9 cellular contexts compared by ENCODE assay signal in genomic region chr10:132941640-132942051, GRCh38. TPM values are rescaled to one million over a fixed set of nuclear protein-coding genes. Genes with fewer than 3 reads are reported as not detected.
A peak's percentile ranks its signal among the peaks of the same experiment; 100 is the strongest.
DNase-seq lines count a peak whose midpoint lies in the region; ATAC-seq and TF ChIP-seq lines count a peak whose summit lies in the region.
"Had no signal": no experiment of that assay in that cellular context is flagged by ENCODE, and none has a peak within 500 bp of the region (broad histone marks: within the 10 kb centered on the region; RNA-seq: fewer than 3 reads in every experiment).

No MANE protein-coding gene starts in this region.

- intact Hi-C loops in upper lobe of right lung (cut with DNase I) = no loop called here

- peak overlapping the region; percentile 29 for H3K56ac ChIP-seq in mesendoderm (ENCODE audit: low read length)

- H3K4me2 ChIP-seq in mesendoderm (ENCODE audit: low read length) = peak overlapping the region; percentile 9

- H2BK120ac ChIP-seq in mesendoderm (ENCODE audit: low read depth, low read length) = no peak overlapping the region

- no peak for TF ChIP-seq CTCF in upper lobe of right lung (IDR thresholded peaks at IDR 0.05)

- WGBS in mesendoderm (ENCODE audit: extremely low coverage, insufficient coverage, low lambda C conversion rate) = no CpG with 5 or more reads among the region's 11 CpGs

- H3K27ac ChIP-seq in mesendoderm (ENCODE audit: low read depth, low read length) (no peak overlapping the region), upper lobe of right lung (no peak overlapping the region)

- H3K27me3 ChIP-seq in endocrine pancreas (ENCODE audit: control insufficient read depth, insufficient read depth, low read length) = no peaks in the 10 kb centered on the region
- no peaks in the 10 kb centered on the region for H3K27me3 ChIP-seq in mesendoderm (ENCODE audit: insufficient read depth, low read length, poor library complexity)
- H3K27me3 ChIP-seq in upper lobe of right lung = peaks cover 56% of the 10 kb centered on the region

- no peak overlapping the region for H3K18ac ChIP-seq in mesendoderm (ENCODE audit: low read length)

- no peak overlapping the region for H3K23ac ChIP-seq in mesendoderm (ENCODE audit: low read length)

- peaks cover 71% of the 10 kb centered on the region for H3K27me3 Mint-ChIP-seq in stimulated activated naive CD8-positive, alpha-beta T cell treated with anti-CD3 and anti-CD28 coated beads, Interleukin-15, amount 100 ng/mL, for 72 hours

- no peak overlapping the region for H3K27ac Mint-ChIP-seq in stimulated activated naive CD8-positive, alpha-beta T cell treated with anti-CD3 and anti-CD28 coated beads, Interleukin-15, amount 100 ng/mL, for 72 hours
- H3K27ac Mint-ChIP-seq: CD4-positive, CD25-positive, alpha-beta regulatory T cell had no signal

- H3K9ac ChIP-seq in endocrine pancreas (ENCODE audit: control insufficient read depth, insufficient read depth, low read length) (peak overlapping the region; percentile 67), mesendoderm (ENCODE audit: low read length) (peak overlapping the region; percentile 50)

- H3K36me3 ChIP-seq in endocrine pancreas (ENCODE audit: control insufficient read depth, insufficient read depth, low read length) = no peaks in the 10 kb centered on the region
- no peaks in the 10 kb centered on the region for H3K36me3 ChIP-seq in mesendoderm (ENCODE audit: control insufficient read depth, insufficient read depth, low read length)
- no peaks in the 10 kb centered on the region for H3K36me3 ChIP-seq in upper lobe of right lung

- no peaks in the 10 kb centered on the region for H3K79me2 ChIP-seq in mesendoderm (ENCODE audit: control insufficient read depth, insufficient read depth, low read length)

- H4K5ac ChIP-seq in mesendoderm (ENCODE audit: low read length) = no peak overlapping the region

- peaks cover 41% of the 10 kb centered on the region for H3K4me1 Mint-ChIP-seq in stimulated activated naive CD8-positive, alpha-beta T cell treated with anti-CD3 and anti-CD28 coated beads, Interleukin-15, amount 100 ng/mL, for 72 hours

- no peak overlapping the region for H3K4me3 ChIP-seq in endocrine pancreas (ENCODE audit: control insufficient read depth, insufficient read depth, low read length)
- no peak overlapping the region for H3K4me3 ChIP-seq in mesendoderm (ENCODE audit: low read length)
- no peak overlapping the region for H3K4me3 ChIP-seq in upper lobe of right lung

- no peak overlapping the region for H2BK5ac ChIP-seq in mesendoderm (ENCODE audit: low read length)

- H3K9me3 ChIP-seq in endocrine pancreas (ENCODE audit: control insufficient read depth, low read length) = no peaks in the 10 kb centered on the region
- no peaks in the 10 kb centered on the region for H3K9me3 ChIP-seq in upper lobe of right lung

- no peak overlapping the region for H2BK15ac ChIP-seq in mesendoderm (replicated peaks; ENCODE audit: low read depth)

- H3K79me1 ChIP-seq in mesendoderm (ENCODE audit: low read length) = no peaks in the 10 kb centered on the region

- no peak overlapping the region for H4K8ac ChIP-seq in mesendoderm (ENCODE audit: low read depth, low read length)

- H3K4me3 Mint-ChIP-seq in stimulated activated naive CD8-positive, alpha-beta T cell treated with anti-CD3 and anti-CD28 coated beads, Interleukin-15, amount 100 ng/mL, for 72 hours = peak overlapping the region; percentile 39 to 61

- DNase-seq in stimulated activated naive CD8-positive, alpha-beta T cell treated with anti-CD3 and anti-CD28 coated beads, Interleukin-15, amount 100 ng/mL, for 72 hours = no peak
- DNase-seq in stimulated activated naive CD8-positive, alpha-beta T cell treated with anti-CD3 and anti-CD28 coated beads, Interleukin-15, Interleukin-2, amounts not matched to agents 100 U/mL and 50 U/mL, for 24 hours = no peak
- no peak for DNase-seq in mesendoderm
- DNase-seq in upper lobe of right lung = peak; percentile 59
- no peak for DNase-seq in OCI-M2 (lab: John Stamatoyannopoulos, UW; ENCODE audit: unreplicated experiment)
- DNase-seq in LoVo (ENCODE audit: low spot score) = no peak
- DNase-seq: CD4-positive, CD25-positive, alpha-beta regulatory T cell had no signal

- H3K9me3 Mint-ChIP-seq in stimulated activated naive CD8-positive, alpha-beta T cell treated with anti-CD3 and anti-CD28 coated beads, Interleukin-15, amount 100 ng/mL, for 72 hours = no peaks in the 10 kb centered on the region

- H3K4me1 ChIP-seq in endocrine pancreas (ENCODE audit: control insufficient read depth, insufficient read depth, low read length) (no peaks in the 10 kb centered on the region), mesendoderm (ENCODE audit: control insufficient read depth, low read depth, low read length) (no peaks in the 10 kb centered on the region), upper lobe of right lung (peaks cover 11% of the 10 kb centered on the region)

- no peak for ATAC-seq in stimulated activated naive CD8-positive, alpha-beta T cell treated with anti-CD3 and anti-CD28 coated beads, Interleukin-15, amount 100 ng/mL, for 72 hours
- ATAC-seq in stimulated activated naive CD8-positive, alpha-beta T cell treated with anti-CD3 and anti-CD28 coated beads, Interleukin-15, Interleukin-2, amounts not matched to agents 100 U/mL and 50 U/mL, for 24 hours = no peak
- ATAC-seq in upper lobe of right lung (no peak), HG03139 (IDR thresholded peaks at IDR 0.05; ENCODE audit: unreplicated experiment) (no peak)

- H2AK5ac ChIP-seq in mesendoderm (ENCODE audit: low read length) = no peak overlapping the region

- H3K4ac ChIP-seq in mesendoderm (ENCODE audit: low read depth, low read length) = no peak overlapping the region

RNA-seq across cellular contexts. Expression of gene CFAP46, which starts 0.7 kb away (rescaled TPM):
- 1.6 TPM for polyA plus RNA-seq in mesendoderm (2013, experiment 1 of 2)
- polyA plus RNA-seq in mesendoderm (2013, experiment 2 of 2) = 1.2 TPM
- total RNA-seq in upper lobe of right lung = 0.52 TPM
- total RNA-seq: CD4-positive, CD25-positive, alpha-beta regulatory T cell had no signal
- polyA plus RNA-seq: CD4-positive, CD25-positive, alpha-beta regulatory T cell had no signal
